ENCODE assay signal across 1 cellular context in the genomic region with DNA sequence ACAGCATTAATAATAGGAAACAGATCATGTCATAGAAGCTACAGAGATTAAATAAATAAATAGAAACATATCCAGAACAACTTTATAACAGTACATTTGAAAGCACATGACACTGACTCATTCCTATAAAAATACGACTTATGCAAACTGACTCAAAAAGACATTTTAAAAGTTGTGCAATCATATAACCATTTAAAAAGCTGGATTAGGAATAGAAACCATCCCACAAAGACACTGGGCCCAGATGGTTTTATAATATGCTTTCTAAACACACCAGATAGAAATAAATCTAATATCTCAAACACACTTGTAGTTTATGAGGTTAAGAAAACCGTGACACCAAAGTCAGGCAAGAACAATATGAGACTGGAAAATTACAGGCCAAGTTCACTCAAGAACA.
TF ChIP-seq lines count a peak whose summit lies in the region.

No MANE protein-coding gene starts in this region.

TF ChIP-seq in HEK293, 187 proteins besides CTCF, POLR2A, EP300 and RAD21 (continued from another document):
- TF ChIP-seq, protein P1, sequence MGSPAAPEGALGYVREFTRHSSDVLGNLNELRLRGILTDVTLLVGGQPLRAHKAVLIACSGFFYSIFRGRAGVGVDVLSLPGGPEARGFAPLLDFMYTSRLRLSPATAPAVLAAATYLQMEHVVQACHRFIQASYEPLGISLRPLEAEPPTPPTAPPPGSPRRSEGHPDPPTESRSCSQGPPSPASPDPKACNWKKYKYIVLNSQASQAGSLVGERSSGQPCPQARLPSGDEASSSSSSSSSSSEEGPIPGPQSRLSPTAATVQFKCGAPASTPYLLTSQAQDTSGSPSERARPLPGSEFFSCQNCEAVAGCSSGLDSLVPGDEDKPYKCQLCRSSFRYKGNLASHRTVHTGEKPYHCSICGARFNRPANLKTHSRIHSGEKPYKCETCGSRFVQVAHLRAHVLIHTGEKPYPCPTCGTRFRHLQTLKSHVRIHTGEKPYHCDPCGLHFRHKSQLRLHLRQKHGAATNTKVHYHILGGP (tag by site-specific recombination; IDR thresholded peaks at IDR 0.05), result peak; percentile 82
- TF ChIP-seq ZNF350 (tag by site-specific recombination; IDR thresholded peaks at IDR 0.05), result no peak
- peak; percentile 20; the same call in 1 of the 2 replicates for TF ChIP-seq ZNF248 (tag by site-specific recombination; IDR thresholded peaks at IDR 0.05)
- TF ChIP-seq HOXC10 (CRISPR knock-in tag; IDR thresholded peaks at IDR 0.05), result no peak
- TF ChIP-seq ZFP3 (tag by site-specific recombination; IDR thresholded peaks at IDR 0.05; ENCODE audit: low read depth), result no peak
- no peak for TF ChIP-seq ZNF549 (tag by site-specific recombination; IDR thresholded peaks at IDR 0.05)
- no peak for TF ChIP-seq OSR2 (tag by site-specific recombination; IDR thresholded peaks at IDR 0.05)
- TF ChIP-seq YY2 (tag by site-specific recombination; IDR thresholded peaks at IDR 0.05), result no peak
